Comparison of ENCODE assay signal across 12 cellular contexts in genomic region chr12:116274552-116275375, GRCh38. TPM values are rescaled to one million over a fixed set of nuclear protein-coding genes. Genes with fewer than 3 reads are reported as not detected.
A peak's percentile ranks its signal among the peaks of the same experiment; 100 is the strongest.
DNase-seq lines count a peak whose midpoint lies in the region; ATAC-seq lines count a peak whose summit lies in the region.
"Had no signal": no experiment of that assay in that cellular context is flagged by ENCODE, and none has a peak within 500 bp of the region (broad histone marks: within the 10 kb centered on the region; RNA-seq: fewer than 3 reads in every experiment).

No MANE protein-coding gene starts in this region.

- H3K36me3 ChIP-seq in thymus (ENCODE audit: control insufficient read depth, insufficient read depth): no peaks in the 10 kb centered on the region

- no peak for ATAC-seq in activated naive CD4-positive, alpha-beta T cell treated with anti-CD3 and anti-CD28 coated beads, Interleukin-2, amount 50 U/mL, for 72 hours
- no peak for ATAC-seq in activated CD8-positive, alpha-beta T cell treated with anti-CD3 and anti-CD28 coated beads, Interleukin-2, amount 10 ng/mL, durations not matched to agents 7 days and 5 days
- ATAC-seq in right cardiac atrium (no peak), left colon (no peak)

- CTCF ChIA-PET in activated naive CD4-positive, alpha-beta T cell treated with anti-CD3 and anti-CD28 coated beads, Interleukin-2, amount 10 ng/mL, durations not matched to agents 7 days and 5 days (lab: Charles Lee): interaction anchor here (0.6 to 2.1 kb wide), 4 partner anchors 37 to 325 kb away, joined by 3 to 12 read pairs (median 3); no protein-coding TSS in a partner anchor
- CTCF ChIA-PET in activated CD8-positive, alpha-beta T cell treated with anti-CD3 and anti-CD28 coated beads, Interleukin-2, amount 10 ng/mL, durations not matched to agents 7 days and 5 days (lab: Charles Lee): no interaction called here

- H3K27me3 Mint-ChIP-seq in activated naive CD4-positive, alpha-beta T cell treated with anti-CD3 and anti-CD28 coated beads, Interleukin-2, amount 10 ng/mL, durations not matched to agents 7 days and 5 days: peaks cover 11% of the 10 kb centered on the region
- H3K27me3 Mint-ChIP-seq in activated CD8-positive, alpha-beta T cell treated with anti-CD3 and anti-CD28 coated beads, Interleukin-2, amount 10 ng/mL, durations not matched to agents 7 days and 5 days (ENCODE audit: low read depth): no peaks in the 10 kb centered on the region

- H3K4me3 Mint-ChIP-seq in activated naive CD4-positive, alpha-beta T cell treated with anti-CD3 and anti-CD28 coated beads, Interleukin-2, amount 10 ng/mL, durations not matched to agents 7 days and 5 days: peak overlapping the region; percentile 16
- H3K4me3 Mint-ChIP-seq in activated CD8-positive, alpha-beta T cell treated with anti-CD3 and anti-CD28 coated beads, Interleukin-2, amount 10 ng/mL, durations not matched to agents 7 days and 5 days: peak overlapping the region; percentile 28

- peaks cover 41% of the 10 kb centered on the region for H3K4me1 Mint-ChIP-seq in activated naive CD4-positive, alpha-beta T cell treated with anti-CD3 and anti-CD28 coated beads, Interleukin-2, amount 10 ng/mL, durations not matched to agents 7 days and 5 days
- H3K4me1 Mint-ChIP-seq in activated CD8-positive, alpha-beta T cell treated with anti-CD3 and anti-CD28 coated beads, Interleukin-2, amount 10 ng/mL, durations not matched to agents 7 days and 5 days (ENCODE audit: low read depth): peaks cover 37% of the 10 kb centered on the region

- no peaks in the 10 kb centered on the region for H3K9me3 ChIP-seq in right cardiac atrium (ENCODE audit: control insufficient read depth, low read length)
- H3K9me3 ChIP-seq in thymus (ENCODE audit: control insufficient read depth): no peaks in the 10 kb centered on the region

- peaks cover 8% of the 10 kb centered on the region for H3K36me3 Mint-ChIP-seq in activated naive CD4-positive, alpha-beta T cell treated with anti-CD3 and anti-CD28 coated beads, Interleukin-2, amount 10 ng/mL, durations not matched to agents 7 days and 5 days
- H3K36me3 Mint-ChIP-seq in activated naive CD4-positive, alpha-beta T cell treated with anti-CD3 and anti-CD28 coated beads, Interleukin-2, amount 50 U/mL, for 72 hours: peaks cover 10 to 13% of the 10 kb centered on the region in 2 donors
- peaks cover 6% of the 10 kb centered on the region for H3K36me3 Mint-ChIP-seq in activated CD8-positive, alpha-beta T cell treated with anti-CD3 and anti-CD28 coated beads, Interleukin-2, amount 10 ng/mL, durations not matched to agents 7 days and 5 days (ENCODE audit: low read depth)

- H3K27me3 ChIP-seq in right cardiac atrium (ENCODE audit: control insufficient read depth, insufficient read depth): no peaks in the 10 kb centered on the region
- H3K27me3 ChIP-seq in thymus (ENCODE audit: control insufficient read depth, insufficient read depth): no peaks in the 10 kb centered on the region

- H3K4me3 ChIP-seq in right cardiac atrium (ENCODE audit: low read length): peak overlapping the region; percentile 82
- peak overlapping the region; percentile 96 for H3K4me3 ChIP-seq in thymus (ENCODE audit: low read length)

- 41% methylated on average over 5 of the region's 5 CpGs for WGBS in right cardiac atrium
- 8% methylated on average over 5 of the region's 5 CpGs for WGBS in thymus

- H3K4me1 ChIP-seq in right cardiac atrium (ENCODE audit: control insufficient read depth, insufficient read depth, low read length) (no peaks in the 10 kb centered on the region), thymus (ENCODE audit: control insufficient read depth, insufficient read depth, low read length) (peaks cover 6% of the 10 kb centered on the region)

- intact Hi-C loops in right cardiac atrium (cut with DNase I) (loop anchor here in 1 of 4 donors (5.0 kb wide), 1 partner anchor 328 kb away; no protein-coding TSS in a partner anchor), left colon (cut with DNase I, micrococcal nuclease) (no loop called here)

- H3K27ac ChIP-seq in right cardiac atrium (ENCODE audit: low read length) (no peak overlapping the region), thymus (ENCODE audit: low read depth) (no peak overlapping the region)

- DNase-seq in activated naive CD4-positive, alpha-beta T cell treated with anti-CD3 and anti-CD28 coated beads, Interleukin-2, amount 10 ng/mL, durations not matched to agents 7 days and 5 days: no peak
- no peak for DNase-seq in activated naive CD4-positive, alpha-beta T cell treated with anti-CD3 and anti-CD28 coated beads, Interleukin-2, amount 50 U/mL, for 72 hours (ENCODE audit: low spot score in 2 of 2)
- no peak for DNase-seq in activated CD8-positive, alpha-beta T cell treated with anti-CD3 and anti-CD28 coated beads, Interleukin-2, amount 10 ng/mL, durations not matched to agents 7 days and 5 days
- DNase-seq in right cardiac atrium (no peak), NCI-H2107 (lab: John Stamatoyannopoulos, UW) (no peak), left colon (no peak)
- no peak for DNase-seq in stimulated activated naive CD4-positive, alpha-beta T cell treated with Interleukin-2 at 50 U/mL for 16 hours (lab: John Stamatoyannopoulos, UW)
- DNase-seq: DMS 273 treated with DMSO at 0.1 percent for 48 hours, erythroblast, MV-4-11, T1000 had no signal

- no peak overlapping the region for H3K27ac Mint-ChIP-seq in activated naive CD4-positive, alpha-beta T cell treated with anti-CD3 and anti-CD28 coated beads, Interleukin-2, amount 10 ng/mL, durations not matched to agents 7 days and 5 days
- H3K27ac Mint-ChIP-seq in activated naive CD4-positive, alpha-beta T cell treated with anti-CD3 and anti-CD28 coated beads, Interleukin-2, amount 50 U/mL, for 72 hours: no peak overlapping the region
- H3K27ac Mint-ChIP-seq in activated CD8-positive, alpha-beta T cell treated with anti-CD3 and anti-CD28 coated beads, Interleukin-2, amount 10 ng/mL, durations not matched to agents 7 days and 5 days: no peak overlapping the region

- no peaks in the 10 kb centered on the region for H3K9me3 Mint-ChIP-seq in activated naive CD4-positive, alpha-beta T cell treated with anti-CD3 and anti-CD28 coated beads, Interleukin-2, amount 10 ng/mL, durations not matched to agents 7 days and 5 days
- H3K9me3 Mint-ChIP-seq in activated naive CD4-positive, alpha-beta T cell treated with anti-CD3 and anti-CD28 coated beads, Interleukin-2, amount 50 U/mL, for 72 hours: no peaks in the 10 kb centered on the region
- H3K9me3 Mint-ChIP-seq in activated CD8-positive, alpha-beta T cell treated with anti-CD3 and anti-CD28 coated beads, Interleukin-2, amount 10 ng/mL, durations not matched to agents 7 days and 5 days (ENCODE audit: insufficient read depth): no peaks in the 10 kb centered on the region

- POLR2A ChIA-PET in activated CD8-positive, alpha-beta T cell treated with anti-CD3 and anti-CD28 coated beads, Interleukin-2, amount 10 ng/mL, durations not matched to agents 7 days and 5 days (lab: Charles Lee): no interaction called here

RNA-seq across cellular contexts. Expression of gene MED13L, which starts 2.7 kb away (rescaled TPM):
- 10 to 100 TPM; 54.2 to 64.0 TPM for total RNA-seq in activated naive CD4-positive, alpha-beta T cell treated with anti-CD3 and anti-CD28 coated beads, Interleukin-2, amount 50 U/mL, for 72 hours
- total RNA-seq in activated CD8-positive, alpha-beta T cell treated with anti-CD3 and anti-CD28 coated beads, Interleukin-2, amount 10 ng/mL, durations not matched to agents 7 days and 5 days: 10 to 100 TPM; 74.7 to 76.9 TPM
- total RNA-seq in right cardiac atrium (10 to 100 TPM; 68.8 to 73.5 (median 69.8) TPM), left colon (100 to 1,000 TPM in 1 of 2 donors, 10 to 100 TPM in 1; 94.2 to 106 TPM)
- polyA plus RNA-seq in right cardiac atrium (15.6 TPM), thymus (34.0 TPM)
